ENCODE assay signal across 9 cellular contexts in genomic region chr4:1714303-1715001, GRCh38. TPM values are rescaled to one million over a fixed set of nuclear protein-coding genes. Genes with fewer than 3 reads are reported as not detected.
DNase-seq lines count a peak whose midpoint lies in the region; ATAC-seq and TF ChIP-seq lines count a peak whose summit lies in the region.
"Had no signal": no experiment of that assay in that cellular context is flagged by ENCODE, and none has a peak within 500 bp of the region (broad histone marks: within the 10 kb centered on the region; RNA-seq: fewer than 3 reads in every experiment).

No MANE protein-coding gene starts in this region.

- CTCF ChIA-PET in HCT116 (lab: Charles Lee) (interaction anchor here (1.0 to 1.6 kb wide), 2 partner anchors 12 to 15 kb away, joined by 3 to 4 read pairs; no protein-coding TSS in a partner anchor), WTC11 (lab: Charles Lee) (interaction anchor here (1.0 to 3.4 kb wide), 4 partner anchors 12 to 34 kb away, joined by 4 to 24 read pairs (median 6); no protein-coding TSS in a partner anchor)

- TF ChIP-seq POLR2A in HCT116 (IDR thresholded peaks at IDR 0.05; ENCODE audit: borderline replicate concordance, extremely low read depth, insufficient read depth, insufficient read length) = no peak

- H3K4me1 ChIP-seq in HCT116 (ENCODE audit: control insufficient read depth in 1 of 2, insufficient read depth in 2 of 2, low read length in 2 of 2) = peaks cover 11 to 36% of the 10 kb centered on the region in 2 experiments; a peak in 3 of 4 replicates

- H3K79me2 ChIP-seq in HCT116 (ENCODE audit: insufficient read depth, low read length) = peaks cover 84% of the 10 kb centered on the region

- no peaks in the 10 kb centered on the region for H3K9me2 ChIP-seq in HCT116 (ENCODE audit: insufficient read depth)

- peaks cover 2% of the 10 kb centered on the region; the same call in 1 of the 2 replicates for H3K27me3 Mint-ChIP-seq in WTC11 (ENCODE audit: low read depth)
- H3K27me3 Mint-ChIP-seq in naive B cell = no peaks in the 10 kb centered on the region

- POLR2A ChIA-PET in HCT116 (lab: Charles Lee) (no interaction called here), WTC11 (lab: Charles Lee) (no interaction called here)

- intact Hi-C loops in HCT116 (cut with micrococcal nuclease) = no loop called here

- RAD21 ChIA-PET in HCT116 (lab: Charles Lee; ENCODE audit: low non-redundant PET in 1 of 2, low total read pairs in 2 of 2, uncharacterized antibody in 2 of 2, unreplicated experiment in 2 of 2) = no interaction called here

- TF ChIP-seq CTCF in HCT116 (IDR thresholded peaks at IDR 0.05 in 2 of 3, conservative IDR thresholded peaks at IDR 0.05 in 1 of 3; ENCODE audit: borderline replicate concordance in 1 of 3, insufficient read depth in 1 of 3, low read depth in 2 of 3, low read length in 2 of 3) (no peak), WTC11 (IDR thresholded peaks at IDR 0.05) (no peak)

- peaks cover 0 to 10% of the 10 kb centered on the region in 2 experiments; a peak in 2 of 4 replicates for H3K36me3 ChIP-seq in HCT116 (ENCODE audit: control insufficient read depth in 1 of 2, insufficient read depth in 2 of 2, low read length in 2 of 2)

- no peaks in the 10 kb centered on the region for H3K9me3 ChIP-seq in HCT116 (ENCODE audit: control insufficient read depth in 1 of 2, insufficient read depth in 1 of 2, low read depth in 1 of 2, low read length in 2 of 2)
- H3K9me3 ChIP-seq: vagina had no signal

- H2AFZ ChIP-seq in HCT116 (ENCODE audit: low read depth, low read length, poor library complexity, severe bottlenecking) = no peak overlapping the region

- no peaks in the 10 kb centered on the region for H3K27me3 ChIP-seq in HCT116 (ENCODE audit: insufficient read depth, low read length)
- H3K27me3 ChIP-seq: vagina had no signal

- H4K20me1 ChIP-seq in HCT116 (ENCODE audit: insufficient read depth) = peaks cover 13% of the 10 kb centered on the region; the same call in 1 of the 2 replicates

- no peak for ATAC-seq in HCT116
- peak; percentile 4 for ATAC-seq in WTC11
- ATAC-seq in naive B cell (ENCODE audit: low read depth in 2 of 2) = no peak
- no peak for ATAC-seq in activated CD4-positive, CD25-positive, alpha-beta regulatory T cell treated with anti-CD3 and anti-CD28 coated beads, Interleukin-2, amount 50 U/mL, for 24 hours
- no peak for ATAC-seq in HG03439 (IDR thresholded peaks at IDR 0.05; ENCODE audit: unreplicated experiment)
- ATAC-seq in HG03097 (IDR thresholded peaks at IDR 0.05; ENCODE audit: low FRiP score, unreplicated experiment) = no peak

- in situ Hi-C loops in Caki2 (cut with HindIII; ENCODE audit: low pct_unique_long_range_greater_than_20kb, low sequenced_read_pairs) = no loop called here

- peak overlapping the region; percentile 100 for H3K27ac ChIP-seq in HCT116 (ENCODE audit: low read depth, low read length)
- H3K27ac ChIP-seq: vagina had no signal

- H3K27ac Mint-ChIP-seq in WTC11 (peak overlapping the region; percentile 74), naive B cell (peak overlapping the region; percentile 92 to 99 (median 98))

- H3K4me2 ChIP-seq in HCT116 (ENCODE audit: low read length) = peak overlapping the region; percentile 92

- H3K4me3 Mint-ChIP-seq in WTC11 = peak overlapping the region; percentile 95; the same call in 1 of the 2 replicates
- peak overlapping the region; percentile 66 to 99 (median 96) for H3K4me3 Mint-ChIP-seq in naive B cell

- H3K4me1 Mint-ChIP-seq in WTC11 (peaks cover 31% of the 10 kb centered on the region), naive B cell (peaks cover 34 to 65% (median 49%) of the 10 kb centered on the region in 3 donors)

- DNase-seq in Caki2 (ENCODE audit: low read depth) (peak; percentile 41), HCT116 (ENCODE audit: low read depth, low spot score) (no peak), WTC11 (ENCODE audit: low spot score) (no peak), naive B cell (no peak), ureter (ENCODE audit: low spot score) (no peak)

- H3K9ac ChIP-seq in HCT116 (ENCODE audit: low read length) = peak overlapping the region; percentile 95

- no TSS peak for BruUV-seq in HCT116 (replicated peaks; lab: Mats Ljungman, UMichigan)

- H3K9me3 Mint-ChIP-seq in WTC11 = no peaks in the 10 kb centered on the region
- H3K9me3 Mint-ChIP-seq in naive B cell = no peaks in the 10 kb centered on the region

- TF ChIP-seq RAD21 in HCT116 (IDR thresholded peaks at IDR 0.05; ENCODE audit: low read depth) = no peak

- no peak overlapping the region for H3K4me3 ChIP-seq in HCT116 (replicated peaks in 1 of 2; ENCODE audit: low read depth in 1 of 2, low read length in 2 of 2)

- H3K36me3 Mint-ChIP-seq in WTC11 = peaks cover 18% of the 10 kb centered on the region
- H3K36me3 Mint-ChIP-seq in naive B cell = peaks cover 0 to 5% of the 10 kb centered on the region in 2 donors

TF ChIP-seq in HCT116, 20 proteins besides CTCF, POLR2A, EP300 and RAD21:
- TF ChIP-seq CBX3 (IDR thresholded peaks at IDR 0.05; ENCODE audit: low read depth) = no peak
- TF ChIP-seq EZH2 (IDR thresholded peaks at IDR 0.05) = no peak
- no peak for TF ChIP-seq ZNF274 (IDR thresholded peaks at IDR 0.05; ENCODE audit: low read depth, low read length)
- TF ChIP-seq EZH2phosphoT487 (IDR thresholded peaks at IDR 0.05; ENCODE audit: borderline replicate concordance) = no peak
- TF ChIP-seq ZFX (IDR thresholded peaks at IDR 0.05) = no peak
- no peak for TF ChIP-seq JUND (IDR thresholded peaks at IDR 0.05)
- no peak for TF ChIP-seq TCF7L2 (IDR thresholded peaks at IDR 0.05; ENCODE audit: borderline replicate concordance, extremely low read depth, insufficient read depth, insufficient read length)
- no peak for TF ChIP-seq MAX (IDR thresholded peaks at IDR 0.05)

TF ChIP-seq in WTC11, 78 proteins besides CTCF, POLR2A, EP300 and RAD21:
- peak; percentile 74; the same call in 1 of the 2 replicates for TF ChIP-seq ZNF121 (CRISPR knock-in tag; IDR thresholded peaks at IDR 0.05)
- no peak for TF ChIP-seq TEAD4 (CRISPR knock-in tag; IDR thresholded peaks at IDR 0.05)

RNA-seq across cellular contexts. Expression of gene SLBP, which starts 2.3 kb away (rescaled TPM):
- total RNA-seq in Caki2 (2014; rRNA removed; shearing (Covaris generic); ENCODE audit: low replicate concordance) = 86.1 and 93.8 TPM in 2 replicates
- total RNA-seq in HCT116 (2021; ENCODE audit: unreplicated experiment) (101 TPM), WTC11 (2021) (36.4 to 40.2 TPM (median 36.9 TPM) in 3 replicates), ureter (29.4 TPM)
- polyA plus RNA-seq in HCT116 (2012) = 37.5 and 49.0 TPM in 2 replicates
- 10 to 100 TPM; 32.7 to 50.5 (median 43.4) TPM for polyA plus RNA-seq in naive B cell (ENCODE audit: low read depth in 6 of 6)

RNA-seq across cellular contexts. Expression of gene TMEM129, which starts 6.7 kb away (rescaled TPM):
- 52.7 and 59.2 TPM in 2 replicates for total RNA-seq in Caki2 (2014; rRNA removed; shearing (Covaris generic); ENCODE audit: low replicate concordance)
- total RNA-seq in HCT116 (2021; ENCODE audit: unreplicated experiment) (29.4 TPM), WTC11 (2021) (44.2 to 54.9 TPM (median 48.7 TPM) in 3 replicates), ureter (38.4 TPM)
- polyA plus RNA-seq in HCT116 (2012) = 24.9 and 26.5 TPM in 2 replicates
- 10 to 100 TPM; 29.6 to 43.7 (median 34.7) TPM for polyA plus RNA-seq in naive B cell (ENCODE audit: low read depth in 6 of 6)

RNA-seq across cellular contexts. Expression of gene TACC3, which starts 6.9 kb away (rescaled TPM):
- 106 and 111 TPM in 2 replicates for total RNA-seq in Caki2 (2014; rRNA removed; shearing (Covaris generic); ENCODE audit: low replicate concordance)
- total RNA-seq in HCT116 (2021; ENCODE audit: unreplicated experiment) (106 TPM), WTC11 (2021) (161 to 207 TPM (median 165 TPM) in 3 replicates), ureter (8.3 TPM)
- polyA plus RNA-seq in HCT116 (2012) = 99.5 and 103 TPM in 2 replicates
- polyA plus RNA-seq in naive B cell (ENCODE audit: low read depth in 6 of 6) = 10 to 100 TPM; 15.0 to 21.0 (median 17.2) TPM

RNA-seq across cellular contexts. Expression of gene FAM53A, which starts 30.3 kb away (rescaled TPM):
- total RNA-seq in Caki2 (2014; rRNA removed; shearing (Covaris generic); ENCODE audit: low replicate concordance) = 3.2 and 5.2 TPM in 2 replicates
- total RNA-seq in HCT116 (2021; ENCODE audit: unreplicated experiment) (1.1 TPM), WTC11 (2021) (2.9 to 5.2 TPM (median 5.1 TPM) in 3 replicates), ureter (2.5 TPM)
- polyA plus RNA-seq in HCT116 (2012) = 0.79 and 1.4 TPM in 2 replicates
- polyA plus RNA-seq in naive B cell (ENCODE audit: low read depth in 6 of 6) = 1 to 10 TPM; 1.5 to 2.9 (median 2.4) TPM

Comparison
In these comparisons a context has a peak if more than half of its experiments do, and no peak if none do; other contexts are left out.
1. RNA of gene TACC3, which starts 6.9 kb away (total RNA-seq): 161 to 207 TPM in WTC11, 106 to 111 TPM in Caki2 and 106 TPM in HCT116 (single experiment); 8.3 TPM in ureter (single experiment); every median in the first group is over 10 times any median in the second.